ENCODE assay signal across 34 cellular contexts in genomic region chr16:60932600-60932999, GRCh38.
"Had no signal": no experiment of that assay in that cellular context is flagged by ENCODE, and none has a peak within 500 bp of the region (broad histone marks: within the 10 kb centered on the region; RNA-seq: fewer than 3 reads in every experiment).

No MANE protein-coding gene starts in this region.

- H3K36me3 ChIP-seq: adrenal gland, ascending aorta, brain microvascular endothelial cell, breast epithelium, cardiac muscle cell had no signal

- H3K27me3 ChIP-seq: adrenal gland, ascending aorta, body of pancreas, brain microvascular endothelial cell, breast epithelium, cardiac muscle cell had no signal

- ATAC-seq: activated naive CD4-positive, alpha-beta T cell treated with anti-CD3 and anti-CD28 coated beads, Interleukin-2, amount 50 U/mL, for 72 hours; activated naive CD8-positive, alpha-beta T cell treated with anti-CD3 and anti-CD28 coated beads, Interleukin-2, amount 50 U/mL, for 24 hours; activated T-cell treated with anti-CD3 and anti-CD28 coated beads, Interleukin-2, amount 50 U/mL, for 4 hours; activated T-cell treated with anti-CD3 and anti-CD28 coated beads, Interleukin-2, amount 50 U/mL, for 72 hours; activated T-helper 17 cell treated with anti-CD3 and anti-CD28 coated beads, Interleukin-2, amount 50 U/mL, for 72 hours; body of pancreas had no signal

- H3K4me3 ChIP-seq: adrenal gland, ascending aorta, body of pancreas, breast epithelium, cardiac muscle cell had no signal

- FAIRE-seq: astrocyte, bronchial epithelial cell had no signal

- DNase-seq: activated effector memory CD4-positive, alpha-beta T cell treated with anti-CD3 and anti-CD28 coated beads, Interleukin-2, amount 50 U/mL, for 16 hours; activated effector memory CD4-positive, alpha-beta T cell treated with Interleukin-2 at 50 U/mL for 16 hours; activated gamma-delta T cell; activated gamma-delta T cell treated with Interleukin-2 at 50 U/mL for 16 hours; activated naive CD4-positive, alpha-beta T cell; activated naive CD4-positive, alpha-beta T cell treated with anti-CD3 and anti-CD28 coated beads for 36 hours; activated naive CD4-positive, alpha-beta T cell treated with anti-CD3 and anti-CD28 coated beads, Interleukin-2, amount 10 ng/mL, durations not matched to agents 7 days and 5 days; activated naive CD4-positive, alpha-beta T cell treated with anti-CD3 and anti-CD28 coated beads, Interleukin-2, amount 50 U/mL, for 16 hours; activated naive CD4-positive, alpha-beta T cell treated with Interleukin-2 at 50 U/mL for 16 hours; activated naive CD8-positive, alpha-beta T cell treated with anti-CD3 and anti-CD28 coated beads for 36 hours; activated naive CD8-positive, alpha-beta T cell treated with anti-CD3 and anti-CD28 coated beads, Interleukin-2, amount 10 ng/mL, durations not matched to agents 7 days and 5 days; activated naive CD8-positive, alpha-beta T cell treated with anti-CD3 and anti-CD28 coated beads, Interleukin-2, amount 50 U/mL, for 24 hours; activated T-cell treated with anti-CD3 and anti-CD28 coated beads, Interleukin-2, amount 50 U/mL, for 1 hour; activated T-cell treated with anti-CD3 and anti-CD28 coated beads, Interleukin-2, amount 50 U/mL, for 24 hours; activated T-cell treated with anti-CD3 and anti-CD28 coated beads, Interleukin-2, amount 50 U/mL, for 4 hours; activated T-cell treated with anti-CD3 and anti-CD28 coated beads, Interleukin-2, amount 50 U/mL, for 48 hours; activated T-cell treated with anti-CD3 and anti-CD28 coated beads, Interleukin-2, amount 50 U/mL, for 72 hours; adrenal gland; amniotic stem cell; amygdala; anterior cingulate cortex; aorta; body of pancreas; brain microvascular endothelial cell; caudate nucleus; central memory CD4-positive, alpha-beta T cell; cerebellar nuclear complex had no signal

- H3K9me3 ChIP-seq: adrenal gland, ascending aorta, body of pancreas had no signal

- H3K4me1 ChIP-seq: adrenal gland, ascending aorta, body of pancreas, breast epithelium had no signal

- H3K27ac ChIP-seq: adrenal gland, ascending aorta, body of pancreas, brain microvascular endothelial cell, breast epithelium, cardiac muscle cell had no signal
